In genomic region chr14:61761557-61761956, GRCh38 we compare ENCODE assay signal across 8 cellular contexts. TPM values are rescaled to one million over a fixed set of nuclear protein-coding genes. Genes with fewer than 3 reads are reported as not detected.
DNase-seq lines count a peak whose midpoint lies in the region; ATAC-seq, FAIRE-seq and TF ChIP-seq lines count a peak whose summit lies in the region.

No MANE protein-coding gene starts in this region.

- no peak overlapping the region for H3K4ac ChIP-seq in H9 (ENCODE audit: low read depth, low read length)

- peak overlapping the region; percentile 93 to 99 for H3K4me3 Mint-ChIP-seq in H9

- no peak overlapping the region for H2BK15ac ChIP-seq in H9 (ENCODE audit: low read depth, low read length)

- no peak overlapping the region for H4K91ac ChIP-seq in H9 (ENCODE audit: insufficient read length, low read depth, low read length)

- no peak overlapping the region for H2BK5ac ChIP-seq in H9 (ENCODE audit: insufficient read length, low read length)

- no peak overlapping the region for H2AK5ac ChIP-seq in H9 (ENCODE audit: insufficient read length, low read length)

- H3K27ac ChIP-seq in A673 (ENCODE audit: low read depth, low read length, poor library complexity, severe bottlenecking): peak overlapping the region; percentile 84
- H3K27ac ChIP-seq in H9 (ENCODE audit: insufficient read length, low read depth, low read length): peak overlapping the region; percentile 71
- peak overlapping the region; percentile 80 to 93 (median 88) for H3K27ac ChIP-seq in gastroesophageal sphincter
- H3K27ac ChIP-seq in gastrocnemius medialis: peak overlapping the region; percentile 88 to 95 (median 89)

- TF ChIP-seq CTCF in A673 (conservative IDR thresholded peaks at IDR 0.05; ENCODE audit: low read depth, low read length): no peak
- TF ChIP-seq CTCF in H9 (conservative IDR thresholded peaks at IDR 0.05): no peak
- TF ChIP-seq CTCF in gastroesophageal sphincter (IDR thresholded peaks at IDR 0.05): no peak
- TF ChIP-seq CTCF in gastrocnemius medialis (IDR thresholded peaks at IDR 0.05 in 4 of 5, conservative IDR thresholded peaks at IDR 0.05 in 1 of 5): no peak

- CTCF ChIA-PET in A673 (lab: Charles Lee): interaction anchor here (0.6 kb wide), 1 partner anchor 76 kb away, joined by 3 read pairs; no protein-coding TSS in a partner anchor

- no peak for DNase-seq in A673 (ENCODE audit: low spot score)
- DNase-seq in H9: no peak
- peak; percentile 21 for DNase-seq in UCSD-AML1 (lab: John Stamatoyannopoulos, UW; ENCODE audit: unreplicated experiment)
- no peak for DNase-seq in gastrocnemius medialis
- DNase-seq in stimulated activated CD4-positive, alpha-beta T cell treated with anti-CD3 and anti-CD28 coated beads, Interleukin-4, amount 100 ng/mL, for 24 hours: no peak
- DNase-seq in urothelium cell line (ENCODE audit: low spot score): no peak

- no peaks in the 10 kb centered on the region; the same call in none of the 2 replicates for H3K27me3 Mint-ChIP-seq in H9 (ENCODE audit: low read depth)

- peak overlapping the region; percentile 98 to 99 (median 98) for H3K27ac Mint-ChIP-seq in H9

- H3K4me3 ChIP-seq in A673 (ENCODE audit: low read depth, low read length, poor library complexity, severe bottlenecking) (peak overlapping the region; percentile 83), gastroesophageal sphincter (peak overlapping the region; percentile 71 to 83), gastrocnemius medialis (peak overlapping the region; percentile 79 to 87 (median 82))

- peak overlapping the region; percentile 67 for H3K9ac ChIP-seq in H9 (ENCODE audit: extremely low read depth, insufficient read length, low read length)

- peaks cover under 1 to 4% (median under 1%) of the 10 kb centered on the region in 3 experiments; a peak in 3 of 7 replicates for H3K36me3 Mint-ChIP-seq in H9 (ENCODE audit: insufficient read depth in 1 of 3, low read depth in 3 of 3)

- intact Hi-C loops in A673 (cut with micrococcal nuclease; ENCODE audit: unreplicated experiment): no loop called here
- intact Hi-C loops in gastrocnemius medialis (cut with DNase I; ENCODE audit: low total_unique reads): no loop called here

- peaks cover 7% of the 10 kb centered on the region; the same call in 1 of the 2 replicates for H3K79me2 ChIP-seq in H9 (ENCODE audit: insufficient read depth, low read length)

- H3K18ac ChIP-seq in H9 (ENCODE audit: insufficient read length, low read depth, low read length): no peak overlapping the region

- no peaks in the 10 kb centered on the region for H3K36me3 ChIP-seq in A673 (ENCODE audit: insufficient read depth, low read length, poor library complexity, severe bottlenecking)
- H3K36me3 ChIP-seq in gastroesophageal sphincter: no peaks in the 10 kb centered on the region
- H3K36me3 ChIP-seq in gastrocnemius medialis: no peaks in the 10 kb centered on the region

- POLR2A ChIA-PET in A673 (lab: Charles Lee; ENCODE audit: low non-redundant PET): interaction anchor here (0.5 to 1.3 kb wide), 4 partner anchors 12 to 1513 kb away, joined by 3 to 7 read pairs (median 4); partner anchors contain the start of gene PPM1A

- H3K4me1 ChIP-seq in A673 (ENCODE audit: insufficient read depth, low read length, poor library complexity, severe bottlenecking) (peaks cover 23% of the 10 kb centered on the region), H9 (ENCODE audit: insufficient read depth, low read length) (0 out of 2 replicates have a peak, but pooled peaks cover 2% of the 10 kb centered on the region), gastroesophageal sphincter (peaks cover 0 to 45% (median 0%) of the 10 kb centered on the region in 3 donors), gastrocnemius medialis (peaks cover 35 to 39% of the 10 kb centered on the region in 2 donors)

- no peak overlapping the region for H4K5ac ChIP-seq in H9 (ENCODE audit: insufficient read length, low read depth, low read length)

- TF ChIP-seq POLR2A in gastroesophageal sphincter (IDR thresholded peaks at IDR 0.05) (no peak), gastrocnemius medialis (IDR thresholded peaks at IDR 0.05) (no peak)

- ATAC-seq in gastroesophageal sphincter (peak; percentile 1), gastrocnemius medialis (peak; percentile 2 to 4), HG03565 (IDR thresholded peaks at IDR 0.05; ENCODE audit: unreplicated experiment) (no peak)

- peaks cover 9% of the 10 kb centered on the region for H3K23me2 ChIP-seq in H9 (ENCODE audit: insufficient read length, low read depth, low read length, poor library complexity, severe bottlenecking)

- peak overlapping the region; percentile 95 for H3K4me2 ChIP-seq in H9 (ENCODE audit: insufficient read depth, insufficient read length, low read length)

- H3K4me1 Mint-ChIP-seq in H9: peaks cover 36% of the 10 kb centered on the region in 2 experiments

- TF ChIP-seq EP300 in gastroesophageal sphincter (IDR thresholded peaks at IDR 0.05): no peak

- no peak overlapping the region for H2BK20ac ChIP-seq in H9 (ENCODE audit: low read depth, low read length, poor library complexity, severe bottlenecking)

- no peak overlapping the region for H3T11ph ChIP-seq in H9 (ENCODE audit: low read length)

- H4K8ac ChIP-seq in H9 (replicated peaks; ENCODE audit: insufficient read length, low read depth, low read length): no peak overlapping the region

- WGBS in H9 (ENCODE audit: extremely low coverage, insufficient read length, low lambda C conversion rate): no CpG with 5 or more reads among the region's 5 CpGs
- WGBS in gastroesophageal sphincter (ENCODE audit: low coverage in 1 of 2), 2 donors: 45 to 58% methylated on average over 5 of the region's 5 CpGs

- H3K27me3 ChIP-seq in A673 (replicated peaks; ENCODE audit: insufficient read depth, low read depth, low read length, poor library complexity): no peaks in the 10 kb centered on the region
- H3K27me3 ChIP-seq in H9 (ENCODE audit: insufficient read depth, low read length): no peaks in the 10 kb centered on the region
- no peaks in the 10 kb centered on the region for H3K27me3 ChIP-seq in gastroesophageal sphincter
- H3K27me3 ChIP-seq in gastrocnemius medialis: no peaks in the 10 kb centered on the region

- no peak overlapping the region for H3K56ac ChIP-seq in H9 (ENCODE audit: insufficient read length, low read depth, low read length)

- H2BK12ac ChIP-seq in H9 (ENCODE audit: insufficient read length, low read depth, low read length): no peak overlapping the region

- peaks cover 0 to under 1% of the 10 kb centered on the region in 2 experiments; a peak in 1 of 5 replicates for H3K9me3 Mint-ChIP-seq in H9

- H4K20me1 ChIP-seq in H9 (ENCODE audit: control insufficient read depth, insufficient read depth, insufficient read length): no peaks in the 10 kb centered on the region

- no peak for FAIRE-seq in urothelium cell line (lab: Jason Lieb, UNC)

- peaks cover 2% of the 10 kb centered on the region for H3K79me1 ChIP-seq in H9 (ENCODE audit: insufficient read depth, low read depth, low read length, poor library complexity, severe bottlenecking)

- no peak overlapping the region for H2BK120ac ChIP-seq in H9 (ENCODE audit: low read depth, low read length, poor library complexity, severe bottlenecking)

- no peak overlapping the region for H3K23ac ChIP-seq in H9 (ENCODE audit: insufficient read length, low read depth, low read length)

- H3K9me3 ChIP-seq in A673 (ENCODE audit: low read depth, low read length, poor library complexity, severe bottlenecking) (no peaks in the 10 kb centered on the region), H9 (ENCODE audit: control insufficient read depth, low read depth, low read length) (no peaks in the 10 kb centered on the region), gastroesophageal sphincter (no peaks in the 10 kb centered on the region), gastrocnemius medialis (no peaks in the 10 kb centered on the region)

- in situ Hi-C loops in gastrocnemius medialis (cut with MboI; ENCODE audit: low sequenced_read_pairs in 4 of 4): no loop called here

- peak overlapping the region; percentile 4; the same call in 1 of the 2 replicates for H3K14ac ChIP-seq in H9 (ENCODE audit: insufficient read depth, low read length)

- no peak overlapping the region for H2AFZ ChIP-seq in H9 (ENCODE audit: low read length)

- TSS peak; percentile 99 for BruUV-seq in A673 (replicated peaks; lab: Mats Ljungman, UMichigan)

RNA-seq across cellular contexts. Expression of gene SNAPC1, which starts 0.7 kb away (rescaled TPM):
- total RNA-seq in A673 (2021) (11.9 and 13.8 TPM in 2 replicates), H9 (2021) (6.8 and 7.1 TPM in 2 replicates), gastroesophageal sphincter (1 to 10 TPM; 5.4 to 8.7 (median 6.7) TPM), gastrocnemius medialis (1 to 10 TPM; 2.0 to 3.7 (median 3.0) TPM)

RNA-seq across cellular contexts. Expression of gene SYT16, which starts 50.9 kb away (rescaled TPM):
- 0.31 and 0.67 TPM in 2 replicates for total RNA-seq in A673 (2021)
- 0.97 and 1.7 TPM in 2 replicates for total RNA-seq in H9 (2021)
- under 1 TPM in 2 of 4 donors, not detected in 2; 0.73 to 0.81 TPM for total RNA-seq in gastroesophageal sphincter
- total RNA-seq in gastrocnemius medialis: not detected
